In genomic region chr13:23365652-23366051, GRCh38 we compare ENCODE assay signal across 24 cellular contexts.
DNase-seq lines count a peak whose midpoint lies in the region; ATAC-seq and TF ChIP-seq lines count a peak whose summit lies in the region.
"Had no signal": no experiment of that assay in that cellular context is flagged by ENCODE, and none has a peak within 500 bp of the region (broad histone marks: within the 10 kb centered on the region; RNA-seq: fewer than 3 reads in every experiment).

No MANE protein-coding gene starts in this region.

- TF ChIP-seq CTCF in HFFc6 (IDR thresholded peaks at IDR 0.05) = no peak

- H3K9me3 Mint-ChIP-seq in HFFc6 = no peaks in the 10 kb centered on the region
- H3K9me3 Mint-ChIP-seq: IgD-negative memory B cell, T-cell had no signal

- no peak overlapping the region for H3K4me3 ChIP-seq in Karpas-422 (ENCODE audit: low read length)
- H3K4me3 ChIP-seq: GM23248 had no signal

- no peak overlapping the region for H2AFZ ChIP-seq in Karpas-422 (ENCODE audit: low read length)
- H2AFZ ChIP-seq: GM23248 had no signal

- H3K36me3 Mint-ChIP-seq in HFFc6 (ENCODE audit: low read depth) (peaks cover 42% of the 10 kb centered on the region), T-helper 17 cell (ENCODE audit: low read depth) (peaks cover 13% of the 10 kb centered on the region)

- peaks cover 45% of the 10 kb centered on the region for H3K36me3 ChIP-seq in Karpas-422 (ENCODE audit: insufficient read depth, low read length)

- H3K4me3 Mint-ChIP-seq in HFFc6 = no peak overlapping the region
- no peak overlapping the region for H3K4me3 Mint-ChIP-seq in T-helper 17 cell
- H3K4me3 Mint-ChIP-seq: B cell, CD14-positive monocyte, IgD-negative memory B cell, T-cell had no signal

- H3K27ac Mint-ChIP-seq in HFFc6 (peak overlapping the region; percentile 27), T-helper 17 cell (peak overlapping the region; percentile 37)
- H3K27ac Mint-ChIP-seq: B cell, CD14-positive monocyte, IgD-negative memory B cell, T-cell had no signal

- DNase-seq in HFFc6 (no peak), T-helper 17 cell (no peak), fibroblast of peridontal ligament (ENCODE audit: extremely low read depth) (peak; percentile 58), C1 segment of cervical spinal cord (lab: John Stamatoyannopoulos, UW) (no peak), Karpas-422 (no peak), 8988T (no peak)
- DNase-seq: DMS153, DND-41, GM23248, H7, NCI-H1048, NCI-H1417, NCI-H1694, NCI-H2029 treated with DMSO at 0.1 percent for 48 hours, NCI-H2227 treated with DMSO at 0.1 percent for 48 hours, NCI-H526 treated with DMSO at 0.1 percent for 48 hours, SIG-M5, T-cell had no signal

- H4K20me1 ChIP-seq in Karpas-422 (ENCODE audit: insufficient read depth, low read depth, low read length) = no peaks in the 10 kb centered on the region

- H3K9me2 ChIP-seq in Karpas-422 (replicated peaks; ENCODE audit: insufficient read depth, low read length) = no peaks in the 10 kb centered on the region

- H3K9ac ChIP-seq in Karpas-422 (ENCODE audit: low read length) = no peak overlapping the region
- H3K9ac ChIP-seq: GM23248, KMS-11 had no signal

- no peaks in the 10 kb centered on the region for H3K27me3 ChIP-seq in Karpas-422 (ENCODE audit: low read length)

- no peak for ATAC-seq in T-helper 17 cell
- ATAC-seq in HG03159 (IDR thresholded peaks at IDR 0.05; ENCODE audit: unreplicated experiment) = no peak
- ATAC-seq: Panc1, T-cell had no signal

- H3K4me1 ChIP-seq in Karpas-422 (ENCODE audit: low read length) = no peaks in the 10 kb centered on the region

- H3K4me1 Mint-ChIP-seq in HFFc6 (ENCODE audit: low read depth) = peaks cover 14% of the 10 kb centered on the region
- peaks cover 3% of the 10 kb centered on the region for H3K4me1 Mint-ChIP-seq in T-helper 17 cell
- H3K4me1 Mint-ChIP-seq: B cell, CD14-positive monocyte, IgD-negative memory B cell had no signal

- no peaks in the 10 kb centered on the region for H3K79me2 ChIP-seq in Karpas-422 (ENCODE audit: low read length)

- H3K9me3 ChIP-seq in T-helper 17 cell (ENCODE audit: control insufficient read depth, low read length, poor library complexity, severe bottlenecking) (no peaks in the 10 kb centered on the region), Karpas-422 (ENCODE audit: low read length) (no peaks in the 10 kb centered on the region)

- H3K4me2 ChIP-seq in Karpas-422 (ENCODE audit: low read depth, low read length, poor library complexity, severe bottlenecking) = no peak overlapping the region
- H3K4me2 ChIP-seq: KMS-11 had no signal

- no peaks in the 10 kb centered on the region for H3K27me3 Mint-ChIP-seq in HFFc6 (ENCODE audit: insufficient read depth)
- H3K27me3 Mint-ChIP-seq in T-helper 17 cell = no peaks in the 10 kb centered on the region
- H3K27me3 Mint-ChIP-seq: B cell, IgD-negative memory B cell, T-cell had no signal

- H3K27ac ChIP-seq in Karpas-422 (ENCODE audit: low read length) = no peak overlapping the region
- H3K27ac ChIP-seq: GM23248, KMS-11 had no signal
